ENCODE assay signal across 8 cellular contexts in the genomic region with DNA sequence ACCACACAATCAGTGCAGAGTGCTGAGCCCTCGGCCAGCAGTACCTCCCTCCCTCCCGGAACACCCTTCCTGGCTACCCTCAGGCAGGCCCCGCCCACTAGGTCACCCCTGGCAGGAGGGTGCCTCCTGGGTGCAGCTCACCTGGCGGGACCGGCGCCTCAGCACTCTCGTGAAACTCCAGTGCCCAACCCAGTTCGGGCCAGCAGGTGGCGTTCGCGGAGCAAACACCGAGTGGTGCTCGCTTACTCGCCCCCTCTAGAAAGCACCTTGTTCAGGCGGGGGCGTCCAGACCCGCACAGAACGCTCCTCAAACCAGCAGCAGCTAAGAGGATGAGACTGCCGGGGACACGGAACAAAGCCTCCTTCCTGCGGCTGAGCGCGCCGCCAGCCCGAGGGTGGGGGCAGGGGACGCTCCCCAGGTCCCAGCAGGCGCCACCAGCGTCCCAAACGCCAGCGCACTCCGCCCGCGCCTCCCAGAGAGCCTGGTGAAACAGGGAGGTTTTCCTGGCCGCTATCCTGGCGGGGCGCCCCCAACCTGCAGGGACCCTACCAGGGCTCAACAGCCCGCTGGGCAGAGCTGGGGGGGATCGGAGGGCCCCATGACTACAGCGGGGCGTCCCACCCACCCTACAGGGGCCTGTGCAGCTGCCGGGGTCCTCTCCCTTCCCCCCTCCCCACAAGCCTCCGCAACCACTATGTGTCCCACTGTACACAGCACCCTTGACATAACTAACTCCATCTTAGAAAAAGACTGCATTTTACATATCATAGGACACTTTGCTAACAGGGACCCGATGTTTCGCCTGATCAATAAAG. TPM values are rescaled to one million over a fixed set of nuclear protein-coding genes. Genes with fewer than 3 reads are reported as not detected.
DNase-seq lines count a peak whose midpoint lies in the region; ATAC-seq, FAIRE-seq and TF ChIP-seq lines count a peak whose summit lies in the region.

No MANE protein-coding gene starts in this region.

- no peaks in the 10 kb centered on the region for H3K27me3 Mint-ChIP-seq in activated CD4-positive, alpha-beta T cell treated with anti-CD3 and anti-CD28 coated beads, Interleukin-2, amount 10 ng/mL, durations not matched to agents 24 days and 14 days

- H3K9ac ChIP-seq in colonic mucosa (ENCODE audit: low read depth in 2 of 2, low read length in 2 of 2) (no peak overlapping the region), HepG2 (ENCODE audit: insufficient read depth, low read depth, low read length) (0 out of 2 replicates have a peak overlapping the region, but pooled peaks have one; percentile 6)

- no TSS peak for BruUV-seq in HepG2 (replicated peaks; lab: Mats Ljungman, UMichigan)

- H3K36me3 ChIP-seq in colonic mucosa, result no peaks in the 10 kb centered on the region
- H3K36me3 ChIP-seq in HepG2 (replicated peaks in 1 of 2; ENCODE audit: control insufficient read depth in 1 of 2, insufficient read depth in 2 of 2, low read length in 2 of 2), result no peaks in the 10 kb centered on the region

- peak; percentile 24 to 49 for DNase-seq in NCI-H446 (lab: John Stamatoyannopoulos, UW)
- DNase-seq in NCI-H446 treated with DMSO at 0.1 percent for 48 hours (lab: John Stamatoyannopoulos, UW), result no peak
- peak; percentile 61 for DNase-seq in NCI-H2107 (lab: John Stamatoyannopoulos, UW)
- peak; percentile 98 for DNase-seq in activated CD4-positive, alpha-beta T cell treated with anti-CD3 and anti-CD28 coated beads, Interleukin-2, amount 10 ng/mL, durations not matched to agents 24 days and 14 days
- peak; percentile 92 for DNase-seq in colonic mucosa
- peak; percentile 70 for DNase-seq in HepG2 (ENCODE audit: low spot score)
- peak; percentile 86 to 91 for DNase-seq in stimulated activated CD4-positive, alpha-beta T cell treated with anti-CD3 and anti-CD28 coated beads, Interleukin-4, amount 100 ng/mL, for 4 hours

- no peaks in the 10 kb centered on the region for H3K27me3 ChIP-seq in colonic mucosa
- H3K27me3 ChIP-seq in HepG2 (ENCODE audit: control insufficient read depth in 1 of 2, insufficient read depth in 2 of 2, low read length in 2 of 2), result peaks cover 5 to 57% of the 10 kb centered on the region in 2 experiments; a peak in 4 of 5 replicates

- H3K4me1 ChIP-seq in colonic mucosa, result peaks cover 8% of the 10 kb centered on the region
- H3K4me1 ChIP-seq in HepG2 (ENCODE audit: insufficient read depth, low read length), result peaks cover 37% of the 10 kb centered on the region

- in situ Hi-C loops in HepG2 (cut with HindIII; ENCODE audit: extremely low pct_ligation_motif_present, low pct_unique_long_range_greater_than_20kb), result loop anchor here (10.0 kb wide), 1 partner anchor 52 kb away; a partner anchor contains a TSS

- peak; percentile 84 for TF ChIP-seq CTCF in colonic mucosa (IDR thresholded peaks at IDR 0.05)
- TF ChIP-seq CTCF in HepG2 (CRISPR knock-in tag; IDR thresholded peaks at IDR 0.05), result peak; percentile 98

- H3K36me3 Mint-ChIP-seq in activated CD4-positive, alpha-beta T cell treated with anti-CD3 and anti-CD28 coated beads, Interleukin-2, amount 10 ng/mL, durations not matched to agents 24 days and 14 days (ENCODE audit: low read depth), result peaks cover 7% of the 10 kb centered on the region

- H3K4me3 ChIP-seq in colonic mucosa (peak overlapping the region; percentile 50), HepG2 (replicated peaks in 1 of 3; ENCODE audit: insufficient read depth in 1 of 3, low read depth in 2 of 3, low read length in 3 of 3) (peak overlapping the region; percentile 54 to 78 (median 60))

- intact Hi-C loops in activated CD4-positive, alpha-beta T cell treated with anti-CD3 and anti-CD28 coated beads, Interleukin-2, amount 10 ng/mL, durations not matched to agents 24 days and 14 days (cut with micrococcal nuclease), result loop anchor here (1.0 kb wide), 2 partner anchors 38 to 55 kb away; no protein-coding TSS in a partner anchor
- intact Hi-C loops in colonic mucosa (cut with DNase I), result loop anchor here (2.0 kb wide), 1 partner anchor 38 kb away; no protein-coding TSS in a partner anchor
- intact Hi-C loops in HepG2 (cut with micrococcal nuclease; ENCODE audit: unreplicated experiment), result no loop called here

- H3K4me3 Mint-ChIP-seq in activated CD4-positive, alpha-beta T cell treated with anti-CD3 and anti-CD28 coated beads, Interleukin-2, amount 10 ng/mL, durations not matched to agents 24 days and 14 days, result peak overlapping the region; percentile 95

- CTCF ChIA-PET in HepG2 (lab: Yijun Ruan, JAX; ENCODE audit: low intra/inter-chr PET ratio, low total read pairs), result interaction anchor here (2.2 to 2.3 kb wide), 2 partner anchors 38 to 54 kb away, joined by 11 to 12 read pairs; no protein-coding TSS in a partner anchor

- peak; percentile 71 for FAIRE-seq in HepG2 (lab: Jason Lieb, UNC)

- H3K79me2 ChIP-seq in HepG2 (ENCODE audit: insufficient read depth, low read length), result no peaks in the 10 kb centered on the region

- WGBS in HepG2 (ENCODE audit: low lambda C conversion rate), result 1% methylated on average over 19 of the region's 44 CpGs

- H3K27ac ChIP-seq in colonic mucosa (no peak overlapping the region), HepG2 (ENCODE audit: extremely low read length, insufficient read depth, low read length) (no peak overlapping the region)

- H3K4me1 Mint-ChIP-seq in activated CD4-positive, alpha-beta T cell treated with anti-CD3 and anti-CD28 coated beads, Interleukin-2, amount 10 ng/mL, durations not matched to agents 24 days and 14 days, result peaks cover 69% of the 10 kb centered on the region

- peak overlapping the region; percentile 84 for H3K4me2 ChIP-seq in HepG2 (ENCODE audit: low read depth, low read length)

- peak; percentile 73 for TF ChIP-seq RAD21 in HepG2 (CRISPR knock-in tag; IDR thresholded peaks at IDR 0.05)

- no peak for TF ChIP-seq POLR2A in HepG2 (IDR thresholded peaks at IDR 0.05; ENCODE audit: insufficient read depth in 1 of 2, low read depth in 2 of 2, low read length in 2 of 2)

- H3K9me3 Mint-ChIP-seq in activated CD4-positive, alpha-beta T cell treated with anti-CD3 and anti-CD28 coated beads, Interleukin-2, amount 10 ng/mL, durations not matched to agents 24 days and 14 days, result peaks cover 2% of the 10 kb centered on the region

- no peaks in the 10 kb centered on the region for H4K20me1 ChIP-seq in HepG2 (ENCODE audit: insufficient read depth, low read length)

- H3K9me3 ChIP-seq in colonic mucosa, result no peaks in the 10 kb centered on the region
- no peaks in the 10 kb centered on the region for H3K9me3 ChIP-seq in HepG2 (ENCODE audit: low read length)

- POLR2A ChIA-PET in HepG2 (lab: Yijun Ruan, JAX), result interaction anchor here (1.4 to 3.3 kb wide), 2 partner anchors 16 to 45 kb away, joined by 5 to 13 read pairs; a partner anchor contains a TSS

- H3K27ac Mint-ChIP-seq in activated CD4-positive, alpha-beta T cell treated with anti-CD3 and anti-CD28 coated beads, Interleukin-2, amount 10 ng/mL, durations not matched to agents 24 days and 14 days, result peak overlapping the region; percentile 99

- H2AFZ ChIP-seq in HepG2 (ENCODE audit: low read length), result no peak overlapping the region

- no peak for TF ChIP-seq EP300 in HepG2 (IDR thresholded peaks at IDR 0.05; ENCODE audit: low read depth in 2 of 2, low read length in 2 of 2)
- TF ChIP-seq EP300 in HepG2 (CRISPR knock-in tag; IDR thresholded peaks at IDR 0.05; ENCODE audit: borderline replicate concordance), result no peak

- ATAC-seq in HG02938 (IDR thresholded peaks at IDR 0.05; ENCODE audit: unreplicated experiment), result peak; percentile 77
- ATAC-seq in HepG2, result peak; percentile 92

RNA-seq across cellular contexts. Expression of a gene that starts 44.7 kb away (rescaled TPM):
- total RNA-seq in activated CD4-positive, alpha-beta T cell treated with anti-CD3 and anti-CD28 coated beads, Interleukin-2, amount 10 ng/mL, durations not matched to agents 24 days and 14 days, result 97.4 and 103 TPM in 2 replicates
- total RNA-seq in colonic mucosa (10 to 100 TPM; 68.8 to 87.3 TPM), HepG2 (2016; rRNA removed; fragmentation: Illumina TruSeq; extraction: Trizol) (98.8 and 102 TPM in 2 replicates)
- 53.7 and 54.0 TPM in 2 replicates for total RNA-seq in HepG2 (2016; cell fraction: cytosol; rRNA removed; fragmentation: Illumina TruSeq; extraction: Trizol; ENCODE audit: low read depth)
- 99.9 and 104 TPM in 2 replicates for total RNA-seq in HepG2 (2016; cell fraction: insoluble cytoplasmic fraction; rRNA removed; fragmentation: Illumina TruSeq; extraction: Trizol)
- total RNA-seq in HepG2 (2016; cell fraction: membrane; rRNA removed; fragmentation: Illumina TruSeq; extraction: Trizol), result 68.2 and 74.9 TPM in 2 replicates
- 65.4 and 78.9 TPM in 2 replicates for total RNA-seq in HepG2 (2016; cell fraction: nucleus; rRNA removed; fragmentation: Illumina TruSeq; extraction: Trizol)
- polyA plus RNA-seq in HepG2 (2011; rRNA removed), result 125 and 134 TPM in 2 replicates
- 80.7 and 93.0 TPM in 2 replicates for polyA plus RNA-seq in HepG2 (2011; cell fraction: cytosol; rRNA removed)
- 151 and 160 TPM in 2 replicates for polyA plus RNA-seq in HepG2 (2011; cell fraction: nucleus; rRNA removed)
- polyA plus RNA-seq in HepG2 (2012), result 83.3 and 86.4 TPM in 2 replicates
- 52.6 and 54.6 TPM in 2 replicates for polyA plus RNA-seq in HepG2 (2016; cell fraction: cytosol; fragmentation: Illumina TruSeq; extraction: Trizol; ENCODE audit: low read depth)
- 116 and 119 TPM in 2 replicates for polyA plus RNA-seq in HepG2 (2016; cell fraction: insoluble cytoplasmic fraction; fragmentation: Illumina TruSeq; extraction: Trizol; ENCODE audit: low read depth)
- 57.0 and 60.0 TPM in 2 replicates for polyA plus RNA-seq in HepG2 (2016; cell fraction: membrane; fragmentation: Illumina TruSeq; extraction: Trizol; ENCODE audit: low read depth)
- 139 and 145 TPM in 2 replicates for polyA plus RNA-seq in HepG2 (2016; cell fraction: nucleus; fragmentation: Illumina TruSeq; extraction: Trizol; ENCODE audit: insufficient read depth, low read depth)
- polyA minus RNA-seq in HepG2 (2011; rRNA and poly(A)+ RNA removed; ENCODE audit: low replicate concordance), result 73.5 and 104 TPM in 2 replicates
- 43.8 and 44.2 TPM in 2 replicates for polyA minus RNA-seq in HepG2 (2011; cell fraction: cytosol; rRNA and poly(A)+ RNA removed)
- 103 and 105 TPM in 2 replicates for polyA minus RNA-seq in HepG2 (2011; cell fraction: nucleus; rRNA and poly(A)+ RNA removed)

RNA-seq across cellular contexts. Expression of a gene that starts 51.4 kb away (rescaled TPM):
- 166 and 167 TPM in 2 replicates for total RNA-seq in activated CD4-positive, alpha-beta T cell treated with anti-CD3 and anti-CD28 coated beads, Interleukin-2, amount 10 ng/mL, durations not matched to agents 24 days and 14 days
- 1 to 10 TPM in 1 of 2 donors, under 1 TPM in 1; 0.54 to 3.5 TPM for total RNA-seq in colonic mucosa
- total RNA-seq in HepG2 (2016; rRNA removed; fragmentation: Illumina TruSeq; extraction: Trizol), result not detected in 2 replicates
- total RNA-seq in HepG2 (2016; cell fraction: cytosol; rRNA removed; fragmentation: Illumina TruSeq; extraction: Trizol; ENCODE audit: low read depth), result not detected in 2 replicates
- total RNA-seq in HepG2 (2016; cell fraction: insoluble cytoplasmic fraction; rRNA removed; fragmentation: Illumina TruSeq; extraction: Trizol), result not detected in 2 replicates
- total RNA-seq in HepG2 (2016; cell fraction: membrane; rRNA removed; fragmentation: Illumina TruSeq; extraction: Trizol), result not detected in 2 replicates
- total RNA-seq in HepG2 (2016; cell fraction: nucleus; rRNA removed; fragmentation: Illumina TruSeq; extraction: Trizol), result not detected in 2 replicates
- polyA plus RNA-seq in HepG2 (2011; rRNA removed), result not detected in 2 replicates
- polyA plus RNA-seq in HepG2 (2011; cell fraction: cytosol; rRNA removed), result not detected in 2 replicates
- not detected in 2 replicates for polyA plus RNA-seq in HepG2 (2011; cell fraction: nucleus; rRNA removed)
- not detected in 2 replicates for polyA plus RNA-seq in HepG2 (2012)
- polyA plus RNA-seq in HepG2 (2016; cell fraction: cytosol; fragmentation: Illumina TruSeq; extraction: Trizol; ENCODE audit: low read depth), result not detected in 2 replicates
- polyA plus RNA-seq in HepG2 (2016; cell fraction: insoluble cytoplasmic fraction; fragmentation: Illumina TruSeq; extraction: Trizol; ENCODE audit: low read depth), result not detected in 2 replicates
- not detected in 2 replicates for polyA plus RNA-seq in HepG2 (2016; cell fraction: membrane; fragmentation: Illumina TruSeq; extraction: Trizol; ENCODE audit: low read depth)
- polyA plus RNA-seq in HepG2 (2016; cell fraction: nucleus; fragmentation: Illumina TruSeq; extraction: Trizol; ENCODE audit: insufficient read depth, low read depth), result not detected in 2 replicates
- not detected in 2 replicates for polyA minus RNA-seq in HepG2 (2011; rRNA and poly(A)+ RNA removed; ENCODE audit: low replicate concordance)
- not detected in 2 replicates for polyA minus RNA-seq in HepG2 (2011; cell fraction: cytosol; rRNA and poly(A)+ RNA removed)
- not detected in 2 replicates for polyA minus RNA-seq in HepG2 (2011; cell fraction: nucleus; rRNA and poly(A)+ RNA removed)

Comparison
In these comparisons a context has a peak if more than half of its experiments do, and no peak if none do; other contexts are left out.
1. RNA of a gene that starts 51.4 kb away (total RNA-seq): 166 to 167 TPM in activated CD4-positive, alpha-beta T cell treated with anti-CD3 and anti-CD28 coated beads, Interleukin-2, amount 10 ng/mL, durations not matched to agents 24 days and 14 days; 0.54 to 3.5 TPM in colonic mucosa and not detected in HepG2; every median in the first group is over 10 times any median in the second.